Comparison of ENCODE assay signal across 28 cellular contexts in genomic region chr22:41657709-41658108, GRCh38. TPM values are rescaled to one million over a fixed set of nuclear protein-coding genes. Genes with fewer than 3 reads are reported as not detected.
"Had no signal": no experiment of that assay in that cellular context is flagged by ENCODE, and none has a peak within 500 bp of the region (broad histone marks: within the 10 kb centered on the region; RNA-seq: fewer than 3 reads in every experiment).

No MANE protein-coding gene starts in this region.

- H3K4me3 Mint-ChIP-seq: natural killer cell; stimulated activated effector memory CD8-positive, alpha-beta T cell treated with anti-CD3 and anti-CD28 coated beads, Interleukin-12 subunit alpha, Interleukin-12 subunit beta, amount 100 ng/mL, for 72 hours had no signal

- H3K27ac Mint-ChIP-seq: natural killer cell; stimulated activated effector memory CD8-positive, alpha-beta T cell treated with anti-CD3 and anti-CD28 coated beads, Interleukin-12 subunit alpha, Interleukin-12 subunit beta, amount 100 ng/mL, for 72 hours had no signal

- H3K9me3 ChIP-seq: esophagus muscularis mucosa, gastroesophageal sphincter, heart left ventricle, lower lobe of right lung, ovary, psoas muscle, sigmoid colon, testis, tibial artery, upper lobe of left lung had no signal

- H3K4me2 ChIP-seq: hepatocyte had no signal

- H3K9me3 Mint-ChIP-seq: natural killer cell; stimulated activated effector memory CD8-positive, alpha-beta T cell treated with anti-CD3 and anti-CD28 coated beads, Interleukin-12 subunit alpha, Interleukin-12 subunit beta, amount 100 ng/mL, for 72 hours had no signal

- H3K4me3 ChIP-seq: dorsolateral prefrontal cortex, esophagus muscularis mucosa, gastroesophageal sphincter, heart left ventricle, hepatocyte, lower lobe of right lung, ovary, psoas muscle, sigmoid colon, testis, tibial artery, upper lobe of left lung had no signal

- H3K27me3 ChIP-seq: dorsolateral prefrontal cortex, esophagus muscularis mucosa, foreskin keratinocyte, gastroesophageal sphincter, heart left ventricle, hepatocyte, ovary, sigmoid colon, testis, tibial artery, upper lobe of left lung had no signal

- H3K36me3 ChIP-seq: ovary had no signal

- FAIRE-seq: urothelium cell line had no signal

- H3K4me1 ChIP-seq: foreskin keratinocyte, lower lobe of right lung, sigmoid colon, testis, tibial artery, upper lobe of left lung had no signal

- H2AFZ ChIP-seq: hepatocyte had no signal

- H3K27ac ChIP-seq: esophagus muscularis mucosa, foreskin keratinocyte, gastroesophageal sphincter, heart left ventricle, hepatocyte, lower lobe of right lung, ovary, psoas muscle, sigmoid colon, testis, tibial artery, upper lobe of left lung had no signal

- DNase-seq: dorsolateral prefrontal cortex; effector CD4-positive, alpha-beta T cell; foreskin keratinocyte; heart left ventricle; kidney glomerular epithelial cell; left colon; left ventricle myocardium superior; lower lobe of right lung; natural killer cell; occipital lobe; ovary; posterior cingulate gyrus; psoas muscle; right cardiac atrium; sigmoid colon; stimulated activated CD4-positive, alpha-beta T cell treated with anti-CD3 and anti-CD28 coated beads, Interleukin-2, amount 100 ng/mL, for 24 hours; stimulated activated CD4-positive, alpha-beta T cell treated with anti-CD3 and anti-CD28 coated beads, Interleukin-4, amount 100 ng/mL, for 24 hours; stimulated activated naive CD8-positive, alpha-beta T cell treated with anti-CD3 and anti-CD28 coated beads, Interleukin-15, Interleukin-2, amounts not matched to agents 100 U/mL and 50 U/mL, for 24 hours; substantia nigra; testis; upper lobe of left lung had no signal

- ATAC-seq: foreskin keratinocyte; gastroesophageal sphincter; heart left ventricle; left colon; left ventricle myocardium superior; lower lobe of right lung; natural killer cell; psoas muscle; right cardiac atrium; stimulated activated effector memory CD8-positive, alpha-beta T cell treated with anti-CD3 and anti-CD28 coated beads, Interleukin-12 subunit alpha, Interleukin-12 subunit beta, amount 100 ng/mL, for 72 hours; stimulated activated naive CD8-positive, alpha-beta T cell treated with anti-CD3 and anti-CD28 coated beads, Interleukin-15, Interleukin-2, amounts not matched to agents 100 U/mL and 50 U/mL, for 24 hours had no signal

- H3K4me1 Mint-ChIP-seq: natural killer cell had no signal

RNA-seq across cellular contexts. Expression of gene MEI1, which starts 41.6 kb away (rescaled TPM):
- total RNA-seq: foreskin keratinocyte, hepatocyte had no signal
- polyA plus RNA-seq: neural cell had no signal
